Comparison of ENCODE assay signal across 26 cellular contexts in genomic region chr1:168441745-168442144, GRCh38.
DNase-seq lines count a peak whose midpoint lies in the region; ATAC-seq and TF ChIP-seq lines count a peak whose summit lies in the region.
"Had no signal": no experiment of that assay in that cellular context is flagged by ENCODE, and none has a peak within 500 bp of the region (broad histone marks: within the 10 kb centered on the region; RNA-seq: fewer than 3 reads in every experiment).

No MANE protein-coding gene starts in this region.

- no peak overlapping the region for H3K23ac ChIP-seq in mesenchymal stem cell (ENCODE audit: low read length in 2 of 2)

- peak overlapping the region in 1 of 2 experiments; percentile 60 for H2BK12ac ChIP-seq in mesenchymal stem cell (ENCODE audit: low read length in 2 of 2)

- H3K4me1 ChIP-seq in mesenchymal stem cell (ENCODE audit: control insufficient read depth, insufficient read depth, low read depth, low read length), result peaks cover 4% of the 10 kb centered on the region
- H3K4me1 ChIP-seq: adrenal gland, lower lobe of right lung, right lobe of liver, uterus had no signal

- H3K9ac ChIP-seq in mesenchymal stem cell (ENCODE audit: low read length), result no peak overlapping the region
- H3K9ac ChIP-seq: KMS-11 had no signal

- peak; percentile 6; the same call in 1 of the 3 replicates for ATAC-seq in SK-N-SH treated with all-trans-retinoic acid at 6 μM for 48 hours
- ATAC-seq: lower lobe of right lung, mucosa of descending colon, right lobe of liver, Right ventricle myocardium inferior had no signal

- no peak overlapping the region for H3K4me2 ChIP-seq in mesenchymal stem cell (ENCODE audit: low read length, poor library complexity, severe bottlenecking)
- H3K4me2 ChIP-seq: KMS-11 had no signal

- no peak overlapping the region for H2BK15ac ChIP-seq in mesenchymal stem cell (ENCODE audit: low read depth, poor library complexity, severe bottlenecking)

- peak overlapping the region; percentile 19 for H4K91ac ChIP-seq in mesenchymal stem cell (ENCODE audit: low read length)

- no peak overlapping the region for H2AK5ac ChIP-seq in mesenchymal stem cell (ENCODE audit: low read length, severe bottlenecking)

- peak overlapping the region; percentile 32 to 53 for H3K18ac ChIP-seq in mesenchymal stem cell (ENCODE audit: low read depth in 1 of 2, low read length in 2 of 2)

- H3K27me3 ChIP-seq in mesenchymal stem cell (ENCODE audit: control insufficient read depth in 1 of 2, insufficient read depth in 1 of 2, low read length in 2 of 2), result no peaks in the 10 kb centered on the region
- H3K27me3 ChIP-seq: adrenal gland, right lobe of liver, uterus had no signal

- no peak overlapping the region for H2BK120ac ChIP-seq in mesenchymal stem cell (ENCODE audit: low read depth, low read length)

- H4K8ac ChIP-seq in mesenchymal stem cell (ENCODE audit: low read length), result no peak overlapping the region

- DNase-seq in AG20443 (ENCODE audit: low spot score) (peak; percentile 25), EH (ENCODE audit: low read depth) (peak; percentile 49), mesenchymal stem cell (peak; percentile 24), inferior parietal cortex (ENCODE audit: extremely low spot score) (no peak), hippocampal formation (lab: John Stamatoyannopoulos, UW) (no peak)
- DNase-seq in activated CD4-positive, alpha-beta T cell treated with anti-CD3 and anti-CD28 coated beads, Interleukin-2, amount 50 U/mL, for 4 hours, result no peak
- DNase-seq: activated B cell treated with CpG ODN at 0.5 μM for 24 hours; activated CD4-positive, alpha-beta memory T cell treated with anti-CD3 and anti-CD28 coated beads, Interleukin-2, amount 10 ng/mL, durations not matched to agents 7 days and 5 days; activated effector memory CD4-positive, alpha-beta T cell treated with anti-CD3 and anti-CD28 coated beads, Interleukin-2, amount 50 U/mL, for 16 hours; activated T-cell treated with anti-CD3 and anti-CD28 coated beads for 4 hours; adrenal gland; cortex of kidney; GDM1; lower lobe of right lung; mucosa of descending colon; MV-4-11; NCI-H1694 treated with DMSO at 0.1 percent for 48 hours; nephron progenitor cell; right lobe of liver; stimulated activated CD4-positive, alpha-beta T cell treated with anti-CD3 and anti-CD28 coated beads, Interleukin-4, amount 100 ng/mL, for 4 hours; stimulated activated naive CD4-positive, alpha-beta T cell; T1000; uterus had no signal

- H3K79me1 ChIP-seq in mesenchymal stem cell (replicated peaks; ENCODE audit: low read length, poor library complexity, severe bottlenecking), result no peaks in the 10 kb centered on the region

- 54% methylated on average over 3 of the region's 3 CpGs for WGBS in mesenchymal stem cell

- H2BK5ac ChIP-seq in mesenchymal stem cell (ENCODE audit: low read depth, low read length, poor library complexity, severe bottlenecking), result no peak overlapping the region

- H2AFZ ChIP-seq in mesenchymal stem cell (ENCODE audit: low read depth, low read length), result no peak overlapping the region

- no peak overlapping the region for H3K27ac ChIP-seq in mesenchymal stem cell (ENCODE audit: low read length, poor library complexity, severe bottlenecking)
- H3K27ac ChIP-seq: adrenal gland, KMS-11, lower lobe of right lung, right lobe of liver, uterus had no signal

- H3K4me3 ChIP-seq in mesenchymal stem cell (ENCODE audit: insufficient read depth in 1 of 2, low read depth in 1 of 2, low read length in 2 of 2), result no peak overlapping the region
- H3K4me3 ChIP-seq: adrenal gland, lower lobe of right lung, mucosa of descending colon, right lobe of liver, uterus had no signal

- no peak overlapping the region for H3K4ac ChIP-seq in mesenchymal stem cell (ENCODE audit: low read depth in 1 of 2, low read length in 2 of 2)

- H3K36me3 ChIP-seq in mesenchymal stem cell (ENCODE audit: control insufficient read depth in 1 of 2, insufficient read depth in 2 of 2, low read depth in 1 of 2, low read length in 2 of 2), result no peaks in the 10 kb centered on the region
- H3K36me3 ChIP-seq: adrenal gland, lower lobe of right lung, right lobe of liver, uterus had no signal

- no peaks in the 10 kb centered on the region for H3K9me3 ChIP-seq in mesenchymal stem cell (ENCODE audit: control insufficient read depth, low read length)
- H3K9me3 ChIP-seq: adrenal gland, lower lobe of right lung, mucosa of descending colon, right lobe of liver, uterus had no signal

- peak overlapping the region in 1 of 2 experiments; percentile 63 for H3K14ac ChIP-seq in mesenchymal stem cell (ENCODE audit: low read length in 2 of 2)

TF ChIP-seq in SK-N-SH treated with all-trans-retinoic acid at 6 μM for 48 hours, 23 proteins besides CTCF, POLR2A, EP300 and RAD21:
- TF ChIP-seq TCF4 (CRISPR knock-in tag; IDR thresholded peaks at IDR 0.05; ENCODE audit: borderline replicate concordance) (no peak), PATZ1 (CRISPR knock-in tag; IDR thresholded peaks at IDR 0.05; ENCODE audit: borderline replicate concordance) (no peak)

Comparison
In these comparisons a context has a peak if more than half of its experiments do, and no peak if none do; other contexts are left out.
1. DNase-seq: peak in AG20443 (single experiment), EH (single experiment) and mesenchymal stem cell (single experiment); none in inferior parietal cortex (single experiment), hippocampal formation (0 of 2) and activated CD4-positive, alpha-beta T cell treated with anti-CD3 and anti-CD28 coated beads, Interleukin-2, amount 50 U/mL, for 4 hours (0 of 2).